ENCODE assay signal across 23 cellular contexts in genomic region chr1:221149111-221149510, GRCh38.
A peak's percentile ranks its signal among the peaks of the same experiment; 100 is the strongest.
DNase-seq lines count a peak whose midpoint lies in the region; ATAC-seq and TF ChIP-seq lines count a peak whose summit lies in the region.
"Had no signal": no experiment of that assay in that cellular context is flagged by ENCODE, and none has a peak within 500 bp of the region (broad histone marks: within the 10 kb centered on the region; RNA-seq: fewer than 3 reads in every experiment).

No MANE protein-coding gene starts in this region.

- 58 to 72% methylated on average over 4 of the region's 4 CpGs for WGBS in body of pancreas, 2 donors
- WGBS in right cardiac atrium, result 50% methylated on average over 4 of the region's 4 CpGs

- no peaks in the 10 kb centered on the region for H3K27me3 ChIP-seq in body of pancreas
- H3K27me3 ChIP-seq in right cardiac atrium (ENCODE audit: control insufficient read depth, insufficient read depth), result no peaks in the 10 kb centered on the region
- H3K27me3 ChIP-seq in upper lobe of right lung, result no peaks in the 10 kb centered on the region
- no peaks in the 10 kb centered on the region for H3K27me3 ChIP-seq in neural progenitor cell
- H3K27me3 ChIP-seq: pancreas, transverse colon had no signal

- no peaks in the 10 kb centered on the region for H4K20me1 ChIP-seq in neural progenitor cell (ENCODE audit: low read depth)

- H3K9me3 ChIP-seq in body of pancreas (no peaks in the 10 kb centered on the region), right cardiac atrium (ENCODE audit: control insufficient read depth, low read length) (peaks cover 3% of the 10 kb centered on the region), upper lobe of right lung (no peaks in the 10 kb centered on the region), neural progenitor cell (ENCODE audit: low read depth) (peaks cover 5% of the 10 kb centered on the region)
- H3K9me3 ChIP-seq: pancreas, transverse colon had no signal

- ATAC-seq in body of pancreas, result peak; percentile 45
- peak; percentile 69 to 83 for ATAC-seq in right cardiac atrium
- ATAC-seq in upper lobe of right lung, result peak; percentile 52
- ATAC-seq in activated CD4-positive, CD25-positive, alpha-beta regulatory T cell treated with anti-CD3 and anti-CD28 coated beads, Interleukin-2, amount 50 U/mL, for 24 hours, result no peak
- no peak for ATAC-seq in HG02759 (IDR thresholded peaks at IDR 0.05; ENCODE audit: unreplicated experiment)
- ATAC-seq: esophagus mucosa; naive thymus-derived CD4-positive, alpha-beta T cell; stimulated activated naive CD8-positive, alpha-beta T cell treated with anti-CD3 and anti-CD28 coated beads, Interleukin-15, Interleukin-2, amounts not matched to agents 100 U/mL and 50 U/mL, for 24 hours had no signal

- no peaks in the 10 kb centered on the region for H3F3A ChIP-seq in neural progenitor cell (ENCODE audit: low read depth)

- intact Hi-C loops in body of pancreas (cut with DNase I), result no loop called here
- intact Hi-C loops in right cardiac atrium (cut with DNase I), result no loop called here
- intact Hi-C loops in upper lobe of right lung (cut with DNase I), result no loop called here

- TF ChIP-seq CTCF in body of pancreas (IDR thresholded peaks at IDR 0.05) (no peak), upper lobe of right lung (IDR thresholded peaks at IDR 0.05) (no peak), neural progenitor cell (IDR thresholded peaks at IDR 0.05) (no peak)

- H3K27ac Mint-ChIP-seq in neural progenitor cell, result no peak overlapping the region
- H3K27ac Mint-ChIP-seq: naive thymus-derived CD4-positive, alpha-beta T cell had no signal

- no peaks in the 10 kb centered on the region for H3K79me2 ChIP-seq in neural progenitor cell (ENCODE audit: low read depth)

- H3K36me3 ChIP-seq in body of pancreas (replicated peaks in 1 of 2; ENCODE audit: insufficient read depth in 1 of 2, low read depth in 2 of 2) (no peaks in the 10 kb centered on the region), upper lobe of right lung (no peaks in the 10 kb centered on the region), neural progenitor cell (no peaks in the 10 kb centered on the region)
- H3K36me3 ChIP-seq: pancreas, transverse colon had no signal

- no peak for TF ChIP-seq POLR2A in body of pancreas (IDR thresholded peaks at IDR 0.05)

- peaks cover 3% of the 10 kb centered on the region for H3K27me3 Mint-ChIP-seq in neural progenitor cell (ENCODE audit: insufficient read depth, low read depth)

- H3K4me1 ChIP-seq in body of pancreas (no peaks in the 10 kb centered on the region), right cardiac atrium (ENCODE audit: control insufficient read depth, insufficient read depth, low read length) (no peaks in the 10 kb centered on the region), upper lobe of right lung (peaks cover 3% of the 10 kb centered on the region), neural progenitor cell (no peaks in the 10 kb centered on the region)
- H3K4me1 ChIP-seq: pancreas, transverse colon had no signal

- peaks cover 5% of the 10 kb centered on the region for H3K9me3 Mint-ChIP-seq in neural progenitor cell

- no peak overlapping the region for H3K9ac ChIP-seq in neural progenitor cell

- H3K4me3 Mint-ChIP-seq in neural progenitor cell, result no peak overlapping the region
- H3K4me3 Mint-ChIP-seq: naive thymus-derived CD4-positive, alpha-beta T cell had no signal

- H3K4me3 ChIP-seq in body of pancreas (no peak overlapping the region), right cardiac atrium (ENCODE audit: low read length) (no peak overlapping the region), upper lobe of right lung (no peak overlapping the region), neural progenitor cell (no peak overlapping the region)
- H3K4me3 ChIP-seq: pancreas, transverse colon had no signal

- H3K4me2 ChIP-seq in neural progenitor cell, result no peak overlapping the region

- DNase-seq in NOMO-1 (lab: John Stamatoyannopoulos, UW; ENCODE audit: unreplicated experiment in 2 of 2) (peak; percentile 37 to 40), NOMO-1 treated with dmso at 0.1 percent for 144 hours (lab: John Stamatoyannopoulos, UW; ENCODE audit: unreplicated experiment) (no peak), body of pancreas (no peak), right cardiac atrium (no peak), upper lobe of right lung (no peak), neural progenitor cell (ENCODE audit: low spot score) (no peak)
- DNase-seq: activated CD4-positive, alpha-beta T cell treated with anti-CD3 and anti-CD28 coated beads for 48 hours; activated gamma-delta T cell; amniotic stem cell; central memory CD4-positive, alpha-beta T cell; effector CD4-positive, alpha-beta T cell; naive thymus-derived CD4-positive, alpha-beta T cell; NCI-H2227 treated with DMSO at 0.1 percent for 48 hours; pancreas; RPMI8226; stimulated activated CD4-positive, alpha-beta T cell treated with anti-CD3 and anti-CD28 coated beads, Interleukin-2, amount 100 ng/mL, for 24 hours; stimulated activated naive CD8-positive, alpha-beta T cell treated with anti-CD3 and anti-CD28 coated beads, Interleukin-15, Interleukin-2, amounts not matched to agents 100 U/mL and 50 U/mL, for 24 hours; SW 1271; transverse colon had no signal

- H3K36me3 Mint-ChIP-seq in neural progenitor cell, result no peaks in the 10 kb centered on the region
- H3K36me3 Mint-ChIP-seq: naive thymus-derived CD4-positive, alpha-beta T cell had no signal

- H2AFZ ChIP-seq in neural progenitor cell (replicated peaks), result no peak overlapping the region

- H3K27ac ChIP-seq in body of pancreas, result no peak overlapping the region
- H3K27ac ChIP-seq in right cardiac atrium (ENCODE audit: low read length), result no peak overlapping the region
- H3K27ac ChIP-seq in upper lobe of right lung, result no peak overlapping the region
- no peak overlapping the region for H3K27ac ChIP-seq in neural progenitor cell
- H3K27ac ChIP-seq: 22Rv1, pancreas, transverse colon had no signal

- no peaks in the 10 kb centered on the region for H3K4me1 Mint-ChIP-seq in neural progenitor cell
- H3K4me1 Mint-ChIP-seq: naive thymus-derived CD4-positive, alpha-beta T cell had no signal

Comparison
In these comparisons a context has a peak if more than half of its experiments do, and no peak if none do; other contexts are left out.
1. DNase-seq: peak in NOMO-1 (2 of 2); none in NOMO-1 treated with dmso at 0.1 percent for 144 hours (single experiment), body of pancreas (0 of 4), right cardiac atrium (0 of 3), upper lobe of right lung (single experiment) and neural progenitor cell (single experiment).
2. ATAC-seq: peak in body of pancreas (single experiment), right cardiac atrium (2 of 2) and upper lobe of right lung (single experiment); none in activated CD4-positive, CD25-positive, alpha-beta regulatory T cell treated with anti-CD3 and anti-CD28 coated beads, Interleukin-2, amount 50 U/mL, for 24 hours (0 of 2) and HG02759 (single experiment).